Comparison of ENCODE assay signal across 8 cellular contexts in genomic region chr16:20899503-20900298, GRCh38. TPM values are rescaled to one million over a fixed set of nuclear protein-coding genes. Genes with fewer than 3 reads are reported as not detected.
DNase-seq lines count a peak whose midpoint lies in the region; ATAC-seq, FAIRE-seq and TF ChIP-seq lines count a peak whose summit lies in the region.

No MANE protein-coding gene starts in this region.

- no peak for TF ChIP-seq RAD21 in K562 (CRISPR knock-in tag; conservative IDR thresholded peaks at IDR 0.05 in 1 of 2, IDR thresholded peaks at IDR 0.05 in 1 of 2)

- H3K27me3 ChIP-seq in Caco-2 (replicated peaks; ENCODE audit: control insufficient read depth, insufficient read depth, low read length): no peaks in the 10 kb centered on the region
- no peaks in the 10 kb centered on the region for H3K27me3 ChIP-seq in Loucy (ENCODE audit: insufficient read depth, low read length, poor library complexity, severe bottlenecking)
- no peaks in the 10 kb centered on the region for H3K27me3 ChIP-seq in K562 (ENCODE audit: control insufficient read depth in 2 of 2, insufficient read depth in 2 of 2, low read length in 2 of 2)
- H3K27me3 ChIP-seq in left lung: no peaks in the 10 kb centered on the region
- no peaks in the 10 kb centered on the region for H3K27me3 ChIP-seq in suprapubic skin

- H3F3A ChIP-seq in Loucy (ENCODE audit: low read depth): peaks cover 6% of the 10 kb centered on the region; the same call in 1 of the 2 replicates

- H3K79me2 ChIP-seq in Loucy (ENCODE audit: insufficient read depth, low read length) (peaks cover 80% of the 10 kb centered on the region), K562 (ENCODE audit: control insufficient read depth, insufficient read depth, low read length) (peaks cover 44% of the 10 kb centered on the region)

- H3K36me3 ChIP-seq in Caco-2 (ENCODE audit: control insufficient read depth, insufficient read depth, low read length) (no peaks in the 10 kb centered on the region), Loucy (ENCODE audit: insufficient read depth, low read length) (no peaks in the 10 kb centered on the region), K562 (ENCODE audit: control insufficient read depth, insufficient read depth, low read length) (peaks cover 18% of the 10 kb centered on the region; the same call in 1 of the 3 replicates), left lung (peaks cover 0 to 13% of the 10 kb centered on the region in 2 donors), suprapubic skin (peaks cover 13% of the 10 kb centered on the region)

- in situ Hi-C loops in K562 (cut with MboI): no loop called here

- FAIRE-seq in K562 (lab: Jason Lieb, UNC): peak; percentile 54

- peak overlapping the region; percentile 93 for H3K27ac Mint-ChIP-seq in Caco-2 (ENCODE audit: unreplicated experiment)

- peak overlapping the region; percentile 92; the same call in 2 of the 3 replicates for H3K27ac ChIP-seq in K562 (ENCODE audit: extremely low read depth, low read depth, low read length)
- peak overlapping the region; percentile 97 to 98 for H3K27ac ChIP-seq in left lung
- H3K27ac ChIP-seq in suprapubic skin: peak overlapping the region; percentile 97

- WGBS in K562 (ENCODE audit: insufficient coverage, low coverage, missing lambda C conversion rate): 4% methylated on average over 16 of the region's 23 CpGs
- under 1% methylated on average over 23 of the region's 23 CpGs for WGBS in suprapubic skin

- CTCF ChIA-PET in Caco-2 (lab: Charles Lee) (interaction anchor here (0.6 to 1.6 kb wide), 3 partner anchors 34 to 112 kb away, joined by 6 read pairs; no protein-coding TSS in a partner anchor), K562 (lab: Yijun Ruan, JAX; ENCODE audit: low intra/inter-chr PET ratio) (interaction anchor here (0.7 kb wide), 1 partner anchor 165 kb away, joined by 3 read pairs; no protein-coding TSS in a partner anchor)

- TF ChIP-seq EP300 in K562 (IDR thresholded peaks at IDR 0.05; ENCODE audit: low read length) (no peak), suprapubic skin (IDR thresholded peaks at IDR 0.05) (no peak)

- peak overlapping the region; percentile 74 for H3K4me3 Mint-ChIP-seq in Caco-2 (ENCODE audit: unreplicated experiment)

- peaks cover 48% of the 10 kb centered on the region for H3K4me1 Mint-ChIP-seq in Caco-2 (ENCODE audit: low read depth, unreplicated experiment)

- BruUV-seq in Caco-2 (replicated peaks; lab: Mats Ljungman, UMichigan) (no TSS peak), K562 (replicated peaks; lab: Mats Ljungman, UMichigan) (TSS peak; percentile 55)

- TF ChIP-seq POLR2A in K562 (conservative IDR thresholded peaks at IDR 0.05) (no peak), suprapubic skin (IDR thresholded peaks at IDR 0.05) (no peak)

- no peaks in the 10 kb centered on the region for H3K9me3 Mint-ChIP-seq in Caco-2 (ENCODE audit: unreplicated experiment)

- H3K4me2 ChIP-seq in Loucy (ENCODE audit: low read depth, low read length, poor library complexity, severe bottlenecking) (peak overlapping the region; percentile 93), K562 (ENCODE audit: insufficient read depth, low read length) (peak overlapping the region; percentile 88)

- peak overlapping the region; percentile 68 for H3K4me3 ChIP-seq in Caco-2 (ENCODE audit: low read depth, low read length)
- H3K4me3 ChIP-seq in Loucy (ENCODE audit: low read length, poor library complexity, severe bottlenecking): peak overlapping the region; percentile 86
- H3K4me3 ChIP-seq in K562: peak overlapping the region; percentile 85
- peak overlapping the region; percentile 64 to 68 for H3K4me3 ChIP-seq in left lung
- peak overlapping the region; percentile 61 for H3K4me3 ChIP-seq in suprapubic skin

- ATAC-seq in K562: peak; percentile 1; the same call in 2 of the 3 replicates
- peak; percentile 1 for ATAC-seq in left lung
- no peak for ATAC-seq in GM19463 (IDR thresholded peaks at IDR 0.05; ENCODE audit: unreplicated experiment)

- H3K9ac ChIP-seq in Loucy (ENCODE audit: low read depth, low read length, poor library complexity, severe bottlenecking) (peak overlapping the region; percentile 88), K562 (ENCODE audit: insufficient read depth in 1 of 2, low read depth in 2 of 2, low read length in 2 of 2) (peak overlapping the region; percentile 60 to 94)

- no peaks in the 10 kb centered on the region for H3K9me2 ChIP-seq in Loucy (replicated peaks; ENCODE audit: low read depth, low read length)

- intact Hi-C loops in Caco-2 (cut with micrococcal nuclease; ENCODE audit: unreplicated experiment): loop anchor here (1.0 to 5.0 kb wide), 4 partner anchors 39 to 183 kb away; no protein-coding TSS in a partner anchor
- intact Hi-C loops in K562 (cut with micrococcal nuclease): loop anchor here (5.0 kb wide), 2 partner anchors 47 to 48 kb away; no protein-coding TSS in a partner anchor
- intact Hi-C loops in left lung (cut with DNase I): no loop called here

- H4K20me1 ChIP-seq in Loucy (ENCODE audit: insufficient read depth, low read length, poor library complexity, severe bottlenecking) (peaks cover 36% of the 10 kb centered on the region), K562 (replicated peaks; ENCODE audit: control insufficient read depth, insufficient read depth, low read length) (no peaks in the 10 kb centered on the region)

- peaks cover 44% of the 10 kb centered on the region for H3K4me1 ChIP-seq in Caco-2
- H3K4me1 ChIP-seq in Loucy (ENCODE audit: insufficient read depth, low read length, poor library complexity, severe bottlenecking): peaks cover 69% of the 10 kb centered on the region
- H3K4me1 ChIP-seq in K562 (replicated peaks in 1 of 2; ENCODE audit: control insufficient read depth in 2 of 2, insufficient read depth in 2 of 2, low read length in 2 of 2): peaks cover 30 to 43% of the 10 kb centered on the region in 2 experiments
- peaks cover 30 to 78% of the 10 kb centered on the region in 2 donors for H3K4me1 ChIP-seq in left lung
- H3K4me1 ChIP-seq in suprapubic skin: peaks cover 59% of the 10 kb centered on the region

- POLR2A ChIA-PET in Caco-2 (lab: Charles Lee) (interaction anchor here (0.6 to 1.9 kb wide), 8 partner anchors 10 to 93 kb away, joined by 4 to 10 read pairs (median 6); partner anchors contain the start of genes ERI2 and REXO5), K562 (lab: Yijun Ruan, JAX) (interaction anchor here (0.6 to 2.5 kb wide), 13 partner anchors 9 to 648 kb away, joined by 3 to 19 read pairs (median 4); partner anchors contain the start of gene ACSM3)

- DNase-seq in Caco-2: peak; percentile 72 to 75
- DNase-seq in K562 (ENCODE audit: extremely low read depth in 1 of 4, low spot score in 3 of 4): peak in 2 of 4 experiments; percentile 28 to 37
- DNase-seq in left lung: peak in 1 of 2 donors; percentile 79
- peak; percentile 80 for DNase-seq in suprapubic skin (ENCODE audit: low spot score in 2 of 2)
- DNase-seq in NCI-H1694 treated with DMSO at 0.1 percent for 48 hours (lab: John Stamatoyannopoulos, UW): no peak
- no peak for DNase-seq in activated CD4-positive, CD25-positive, alpha-beta regulatory T cell (lab: John Stamatoyannopoulos, UW)

- no peaks in the 10 kb centered on the region for H3K27me3 Mint-ChIP-seq in Caco-2 (ENCODE audit: insufficient read depth, unreplicated experiment)

- no peaks in the 10 kb centered on the region for H3K9me3 ChIP-seq in Caco-2
- H3K9me3 ChIP-seq in Loucy (ENCODE audit: insufficient read depth, low read depth, low read length): no peaks in the 10 kb centered on the region
- no peaks in the 10 kb centered on the region for H3K9me3 ChIP-seq in K562 (replicated peaks; ENCODE audit: control insufficient read depth, insufficient read depth, low read depth, low read length)
- no peaks in the 10 kb centered on the region for H3K9me3 ChIP-seq in left lung
- H3K9me3 ChIP-seq in suprapubic skin: no peaks in the 10 kb centered on the region

- TF ChIP-seq CTCF in Caco-2 (IDR thresholded peaks at IDR 0.05; ENCODE audit: insufficient read depth in 1 of 2, low read depth in 1 of 2, low read length in 1 of 2, severe bottlenecking in 1 of 2, unreplicated experiment in 1 of 2) (no peak), Loucy (conservative IDR thresholded peaks at IDR 0.05; ENCODE audit: low read length) (no peak), K562 (IDR thresholded peaks at IDR 0.05 in 2 of 3, conservative IDR thresholded peaks at IDR 0.05 in 1 of 3; ENCODE audit: insufficient read depth in 2 of 3, low read depth in 1 of 3, low read length in 3 of 3) (no peak), left lung (IDR thresholded peaks at IDR 0.05) (no peak), suprapubic skin (IDR thresholded peaks at IDR 0.05) (no peak)

- no peaks in the 10 kb centered on the region for H3K9me1 ChIP-seq in K562 (ENCODE audit: control insufficient read depth, insufficient read depth, low read length)

- H3K36me3 Mint-ChIP-seq in Caco-2 (ENCODE audit: insufficient read depth, unreplicated experiment): peaks cover 58% of the 10 kb centered on the region

- peak overlapping the region; percentile 90 for H2AFZ ChIP-seq in Loucy (ENCODE audit: low read length)
- peak overlapping the region; percentile 92 for H2AFZ ChIP-seq in K562 (ENCODE audit: low read depth, low read length)

RNA-seq across cellular contexts. Expression of gene DCUN1D3, which starts 0.5 kb away (rescaled TPM):
- total RNA-seq in Caco-2 (2022) (16.4 and 19.2 TPM in 2 replicates), K562 (2014; rRNA removed) (2.2 TPM in 2 replicates), K562 (2014; rRNA removed; fragmentation: Illumina TruSeq; extraction: Trizol) (2.2 and 3.2 TPM in 2 replicates), K562 (2015; rRNA removed; fragmentation: Illumina TruSeq; extraction: Trizol) (2.9 and 3.5 TPM in 2 replicates), K562 (2021) (3.8 and 4.7 TPM in 2 replicates), left lung (10 to 100 TPM; 26.5 to 27.1 TPM), suprapubic skin (10 to 100 TPM; 16.6 to 31.8 (median 21.1) TPM)
- total RNA-seq in K562 (2011; cell fraction: chromatin; rRNA removed; ENCODE audit: low replicate concordance): 8.4 and 10.3 TPM in 2 replicates
- total RNA-seq in K562 (2011; cell fraction: nucleolus; rRNA removed): 4.1 and 4.8 TPM in 2 replicates
- total RNA-seq in K562 (2011; cell fraction: nucleoplasm; rRNA removed): 9.6 and 13.8 TPM in 2 replicates
- polyA plus RNA-seq in K562 (2011; rRNA removed) (2.6 and 3.1 TPM in 2 replicates), K562 (2014; fragmentation: Illumina TruSeq; extraction: Trizol) (1.4 and 1.6 TPM in 2 replicates), K562 (2014; fragmentation: Nextera tagmentation; extraction: Ambion mirVana) (1 to 10 TPM; 1.0 to 1.9 TPM), K562 (2014; rRNA removed) (1.8 and 2.4 TPM in 2 replicates)
- 1.3 and 1.8 TPM in 2 replicates for polyA plus RNA-seq in K562 (2011; cell fraction: cytosol; rRNA removed)
- 5.6 and 5.7 TPM in 2 replicates for polyA plus RNA-seq in K562 (2011; cell fraction: nucleus; rRNA removed)
- 1.8 and 2.8 TPM in 2 replicates for polyA plus RNA-seq in K562 (2012)
- polyA minus RNA-seq in K562 (2011; rRNA and poly(A)+ RNA removed): 5.3 and 6.9 TPM in 2 replicates
- polyA minus RNA-seq in K562 (2011; cell fraction: cytosol; rRNA and poly(A)+ RNA removed): 2.7 and 3.2 TPM in 2 replicates
- polyA minus RNA-seq in K562 (2011; cell fraction: nucleus; rRNA and poly(A)+ RNA removed): 3.9 and 6.3 TPM in 2 replicates

RNA-seq across cellular contexts. Expression of gene LYRM1, which starts 0.9 kb away (rescaled TPM):
- 40.3 and 46.1 TPM in 2 replicates for total RNA-seq in Caco-2 (2022)
- total RNA-seq in K562 (2011; cell fraction: chromatin; rRNA removed; ENCODE audit: low replicate concordance): 5.6 and 11.9 TPM in 2 replicates
- total RNA-seq in K562 (2011; cell fraction: nucleolus; rRNA removed): 3.3 and 3.7 TPM in 2 replicates
- total RNA-seq in K562 (2011; cell fraction: nucleoplasm; rRNA removed): 8.4 and 14.1 TPM in 2 replicates
- total RNA-seq in K562 (2014; rRNA removed): 22.0 and 32.7 TPM in 2 replicates
- 26.2 and 28.2 TPM in 2 replicates for total RNA-seq in K562 (2014; rRNA removed; fragmentation: Illumina TruSeq; extraction: Trizol)
- 26.0 and 26.5 TPM in 2 replicates for total RNA-seq in K562 (2015; rRNA removed; fragmentation: Illumina TruSeq; extraction: Trizol)
- 17.5 and 18.9 TPM in 2 replicates for total RNA-seq in K562 (2021)
- polyA plus RNA-seq in K562 (2011; rRNA removed): 26.9 and 32.7 TPM in 2 replicates
- polyA plus RNA-seq in K562 (2011; cell fraction: cytosol; rRNA removed): 9.0 and 16.7 TPM in 2 replicates
- 7.8 and 12.3 TPM in 2 replicates for polyA plus RNA-seq in K562 (2011; cell fraction: nucleus; rRNA removed)
- polyA plus RNA-seq in K562 (2012): 24.3 and 54.4 TPM in 2 replicates
- polyA plus RNA-seq in K562 (2014; fragmentation: Illumina TruSeq; extraction: Trizol): 36.9 and 40.2 TPM in 2 replicates
- polyA plus RNA-seq in K562 (2014; fragmentation: Nextera tagmentation; extraction: Ambion mirVana): 10 to 100 TPM; 40.0 to 44.1 TPM
- 26.3 and 27.3 TPM in 2 replicates for polyA plus RNA-seq in K562 (2014; rRNA removed)
- polyA minus RNA-seq in K562 (2011; rRNA and poly(A)+ RNA removed): 18.1 and 18.9 TPM in 2 replicates
- polyA minus RNA-seq in K562 (2011; cell fraction: cytosol; rRNA and poly(A)+ RNA removed): 5.5 and 9.6 TPM in 2 replicates
- 2.6 and 5.8 TPM in 2 replicates for polyA minus RNA-seq in K562 (2011; cell fraction: nucleus; rRNA and poly(A)+ RNA removed)
- 10 to 100 TPM; 28.0 to 28.7 TPM for total RNA-seq in left lung
- 10 to 100 TPM; 17.4 to 37.3 (median 30.0) TPM for total RNA-seq in suprapubic skin

Comparison
In these comparisons a context has a peak if more than half of its experiments do, and no peak if none do; other contexts are left out.
1. DNase-seq: peak in Caco-2 (2 of 2) and suprapubic skin (2 of 2); none in NCI-H1694 treated with DMSO at 0.1 percent for 48 hours (single experiment) and activated CD4-positive, CD25-positive, alpha-beta regulatory T cell (0 of 4).
2. intact Hi-C loops: an anchor here in Caco-2 (1.0 to 5.0 kb wide) and K562 (5.0 kb wide); none called in left lung.
3. Peak in every context shown above with its lines, with median percentiles within 50 percentile points of each other: H3K4me3 ChIP-seq and H3K27ac ChIP-seq.